8 cellular contexts compared by ENCODE assay signal in the genomic region with DNA sequence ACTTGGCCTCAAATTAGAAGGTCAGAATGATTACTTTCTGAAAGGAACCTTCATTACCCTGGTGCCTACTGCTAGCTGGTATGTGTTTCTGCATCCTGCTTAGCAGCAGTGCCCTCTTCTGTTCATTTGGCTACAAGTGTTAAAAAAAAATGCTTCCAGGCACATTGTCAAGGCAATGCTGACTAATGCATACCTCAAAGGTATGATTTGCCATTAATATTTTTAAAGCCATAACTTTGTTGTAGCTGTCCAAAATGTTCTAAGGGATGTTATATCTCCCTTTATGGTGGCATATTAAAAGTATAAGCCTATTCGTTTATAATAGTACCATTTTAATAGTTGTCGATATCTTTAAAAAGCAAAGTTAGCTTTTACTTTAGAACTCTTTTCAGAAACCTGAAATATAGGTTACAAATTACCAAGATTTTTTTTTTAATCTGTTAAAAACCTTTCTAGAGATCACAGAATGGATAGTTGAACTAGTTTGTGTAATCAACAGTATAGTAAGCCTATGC. TPM values are rescaled to one million over a fixed set of nuclear protein-coding genes. Genes with fewer than 3 reads are reported as not detected.
A peak's percentile ranks its signal among the peaks of the same experiment; 100 is the strongest.
DNase-seq lines count a peak whose midpoint lies in the region; ATAC-seq and TF ChIP-seq lines count a peak whose summit lies in the region.

No MANE protein-coding gene starts in this region.

- CTCF ChIA-PET in activated CD4-positive, alpha-beta T cell treated with anti-CD3 and anti-CD28 coated beads for 36 hours (lab: Charles Lee), result interaction anchor here (0.6 to 3.7 kb wide), 13 partner anchors 8 to 1376 kb away, joined by 3 to 70 read pairs (median 4); a partner anchor contains a TSS

- H3K27me3 ChIP-seq in cardiac muscle cell, result no peaks in the 10 kb centered on the region

- POLR2A ChIA-PET in activated CD4-positive, alpha-beta T cell treated with anti-CD3 and anti-CD28 coated beads for 36 hours (lab: Charles Lee), result interaction anchor here (0.7 kb wide), 1 partner anchor 156 kb away, joined by 3 read pairs; no protein-coding TSS in a partner anchor

- H3K4me1 ChIP-seq in cardiac muscle cell (ENCODE audit: low read depth), result no peaks in the 10 kb centered on the region

- ATAC-seq in activated CD4-positive, alpha-beta T cell treated with anti-CD3 and anti-CD28 coated beads for 36 hours, result peak; percentile 71
- peak; percentile 69 for ATAC-seq in GM21447 (IDR thresholded peaks at IDR 0.05; ENCODE audit: unreplicated experiment)
- peak; percentile 68 for ATAC-seq in HG03565 (IDR thresholded peaks at IDR 0.05; ENCODE audit: unreplicated experiment)

- H3K36me3 Mint-ChIP-seq in activated CD4-positive, alpha-beta T cell treated with anti-CD3 and anti-CD28 coated beads for 36 hours (ENCODE audit: low read depth), result peaks cover 14% of the 10 kb centered on the region
- H3K36me3 Mint-ChIP-seq in activated naive CD8-positive, alpha-beta T cell treated with anti-CD3 and anti-CD28 coated beads for 36 hours, result peaks cover 8% of the 10 kb centered on the region

- no peak overlapping the region for H3K4me3 ChIP-seq in cardiac muscle cell

- H3K9me3 ChIP-seq in cardiac muscle cell (ENCODE audit: low read depth), result no peaks in the 10 kb centered on the region

- no peak overlapping the region for H3K4me3 Mint-ChIP-seq in activated CD4-positive, alpha-beta T cell treated with anti-CD3 and anti-CD28 coated beads for 36 hours
- no peak overlapping the region for H3K4me3 Mint-ChIP-seq in activated naive CD8-positive, alpha-beta T cell treated with anti-CD3 and anti-CD28 coated beads for 36 hours

- H3K4me1 Mint-ChIP-seq in activated CD4-positive, alpha-beta T cell treated with anti-CD3 and anti-CD28 coated beads for 36 hours, result peaks cover 30% of the 10 kb centered on the region
- peaks cover 25% of the 10 kb centered on the region for H3K4me1 Mint-ChIP-seq in activated naive CD8-positive, alpha-beta T cell treated with anti-CD3 and anti-CD28 coated beads for 36 hours

- H3K27ac Mint-ChIP-seq in activated CD4-positive, alpha-beta T cell treated with anti-CD3 and anti-CD28 coated beads for 36 hours, result no peak overlapping the region
- peak overlapping the region; percentile 3 for H3K27ac Mint-ChIP-seq in activated naive CD8-positive, alpha-beta T cell treated with anti-CD3 and anti-CD28 coated beads for 36 hours

- peaks cover 42% of the 10 kb centered on the region for H3K36me3 ChIP-seq in cardiac muscle cell

- no peaks in the 10 kb centered on the region for H3K27me3 Mint-ChIP-seq in activated CD4-positive, alpha-beta T cell treated with anti-CD3 and anti-CD28 coated beads for 36 hours
- H3K27me3 Mint-ChIP-seq in activated naive CD8-positive, alpha-beta T cell treated with anti-CD3 and anti-CD28 coated beads for 36 hours, result no peaks in the 10 kb centered on the region

- TF ChIP-seq CTCF in cardiac muscle cell (IDR thresholded peaks at IDR 0.05; ENCODE audit: low read depth, low read length), result peak; percentile 75

- no peak overlapping the region for H3K27ac ChIP-seq in cardiac muscle cell

- intact Hi-C loops in activated CD4-positive, alpha-beta T cell treated with anti-CD3 and anti-CD28 coated beads for 36 hours (cut with DNase I, micrococcal nuclease), result loop anchor here (1.0 to 10.0 kb wide), 5 partner anchors 51 to 377 kb away; a partner anchor contains a TSS

- peak; percentile 49 for DNase-seq in activated CD4-positive, alpha-beta T cell treated with anti-CD3 and anti-CD28 coated beads for 36 hours
- no peak for DNase-seq in activated CD4-positive, alpha-beta T cell treated with anti-CD3 and anti-CD28 coated beads for 1 hour
- DNase-seq in NCI-H82 (lab: John Stamatoyannopoulos, UW) (peak; percentile 76), cardiac muscle cell (ENCODE audit: low read depth in 1 of 2, low spot score in 1 of 2) (peak; percentile 66 to 83), retina (peak; percentile 56)
- peak; percentile 4 for DNase-seq in activated naive CD8-positive, alpha-beta T cell treated with anti-CD3 and anti-CD28 coated beads for 36 hours

- H3K9me3 Mint-ChIP-seq in activated CD4-positive, alpha-beta T cell treated with anti-CD3 and anti-CD28 coated beads for 36 hours (ENCODE audit: low read depth), result no peaks in the 10 kb centered on the region
- H3K9me3 Mint-ChIP-seq in activated naive CD8-positive, alpha-beta T cell treated with anti-CD3 and anti-CD28 coated beads for 36 hours, result no peaks in the 10 kb centered on the region

RNA-seq across cellular contexts. Expression of a gene that starts 52.0 kb away (rescaled TPM):
- total RNA-seq in activated CD4-positive, alpha-beta T cell treated with anti-CD3 and anti-CD28 coated beads for 36 hours, result under 1 TPM; 0.43 to 0.58 TPM
- under 1 TPM; 0.47 to 0.70 TPM for total RNA-seq in activated naive CD8-positive, alpha-beta T cell treated with anti-CD3 and anti-CD28 coated beads for 36 hours
- 1.5 and 1.6 TPM in 2 replicates for total RNA-seq in cardiac muscle cell
- polyA plus RNA-seq in cardiac muscle cell, result 1.1 and 1.4 TPM in 2 replicates

RNA-seq across cellular contexts. Expression of a gene that starts 52.0 kb away (rescaled TPM):
- total RNA-seq in activated CD4-positive, alpha-beta T cell treated with anti-CD3 and anti-CD28 coated beads for 36 hours, result 1 to 10 TPM; 5.1 to 6.0 TPM
- total RNA-seq in activated naive CD8-positive, alpha-beta T cell treated with anti-CD3 and anti-CD28 coated beads for 36 hours, result 1 to 10 TPM; 3.6 to 3.9 TPM
- total RNA-seq in cardiac muscle cell, result 91.6 and 99.8 TPM in 2 replicates
- 39.4 and 44.4 TPM in 2 replicates for polyA plus RNA-seq in cardiac muscle cell

Comparison
In these comparisons a context has a peak if more than half of its experiments do, and no peak if none do; other contexts are left out.
1. RNA of a gene that starts 52.0 kb away (total RNA-seq): 91.6 to 99.8 TPM in cardiac muscle cell; 5.1 to 6.0 TPM in activated CD4-positive, alpha-beta T cell treated with anti-CD3 and anti-CD28 coated beads for 36 hours and 3.6 to 3.9 TPM in activated naive CD8-positive, alpha-beta T cell treated with anti-CD3 and anti-CD28 coated beads for 36 hours; every median in the first group is over 10 times any median in the second.
2. Peak in every context shown above with its lines, with median percentiles within 50 percentile points of each other: ATAC-seq.